In the genomic region with DNA sequence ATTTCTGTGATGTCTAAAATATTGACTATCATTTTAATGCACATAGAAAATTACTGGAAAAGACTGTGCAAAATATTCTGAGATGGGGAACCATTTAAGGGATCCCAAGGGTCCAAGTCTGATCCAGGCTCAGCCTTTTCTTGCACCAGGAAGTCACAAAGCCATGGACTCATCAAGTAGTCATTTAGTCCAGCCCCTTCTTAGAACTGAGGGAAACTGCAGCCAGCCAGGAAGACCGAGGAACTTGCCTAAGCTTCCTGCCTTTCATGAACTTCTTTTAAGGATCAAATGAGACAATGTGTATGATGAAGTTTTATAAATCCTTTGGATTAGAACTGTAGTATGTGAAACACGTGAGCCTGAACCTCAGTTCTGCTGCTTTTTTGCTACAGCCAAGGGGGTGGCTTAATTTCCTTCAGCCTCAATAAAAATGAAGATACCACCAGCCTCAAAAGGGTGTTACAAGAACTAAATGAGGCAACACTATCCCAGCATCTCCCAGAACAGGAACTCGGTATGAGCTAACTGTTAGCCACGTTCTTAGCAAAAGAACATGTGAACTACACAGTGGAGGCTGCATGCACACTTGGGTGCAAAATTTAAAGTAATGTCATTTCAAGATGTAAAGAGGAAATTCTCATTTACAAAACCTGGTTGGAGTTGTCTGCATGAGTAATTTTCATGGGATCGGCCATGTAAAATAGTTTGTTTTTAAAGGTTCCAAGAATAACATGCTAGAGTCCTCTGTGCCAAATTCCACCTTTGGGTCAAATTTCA, we compare ENCODE assay signal across 1 cellular context.
TF ChIP-seq lines count a peak whose summit lies in the region.

No MANE protein-coding gene starts in this region.

TF ChIP-seq in GM23338, 12 proteins besides CTCF, POLR2A, EP300 and RAD21 (continued from another document):
- TF ChIP-seq ZNF462 (CRISPR knock-in tag; IDR thresholded peaks at IDR 0.05) (no peak), ZNF114 (CRISPR knock-in tag; IDR thresholded peaks at IDR 0.05) (no peak), EZH2 (IDR thresholded peaks at IDR 0.05; ENCODE audit: low read depth, unreplicated experiment) (no peak), EZH2phosphoT487 (IDR thresholded peaks at IDR 0.05; ENCODE audit: unreplicated experiment) (no peak), JUNB (IDR thresholded peaks at IDR 0.05; ENCODE audit: unreplicated experiment) (no peak), STAT1 (IDR thresholded peaks at IDR 0.05; ENCODE audit: unreplicated experiment) (no peak), CREB1 (CRISPR knock-in tag; IDR thresholded peaks at IDR 0.05; ENCODE audit: low read depth) (no peak)
- TF ChIP-seq, protein P1, sequence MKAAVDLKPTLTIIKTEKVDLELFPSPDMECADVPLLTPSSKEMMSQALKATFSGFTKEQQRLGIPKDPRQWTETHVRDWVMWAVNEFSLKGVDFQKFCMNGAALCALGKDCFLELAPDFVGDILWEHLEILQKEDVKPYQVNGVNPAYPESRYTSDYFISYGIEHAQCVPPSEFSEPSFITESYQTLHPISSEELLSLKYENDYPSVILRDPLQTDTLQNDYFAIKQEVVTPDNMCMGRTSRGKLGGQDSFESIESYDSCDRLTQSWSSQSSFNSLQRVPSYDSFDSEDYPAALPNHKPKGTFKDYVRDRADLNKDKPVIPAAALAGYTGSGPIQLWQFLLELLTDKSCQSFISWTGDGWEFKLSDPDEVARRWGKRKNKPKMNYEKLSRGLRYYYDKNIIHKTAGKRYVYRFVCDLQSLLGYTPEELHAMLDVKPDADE (IDR thresholded peaks at IDR 0.05), result no peak
